14 cellular contexts compared by ENCODE assay signal in the genomic region with DNA sequence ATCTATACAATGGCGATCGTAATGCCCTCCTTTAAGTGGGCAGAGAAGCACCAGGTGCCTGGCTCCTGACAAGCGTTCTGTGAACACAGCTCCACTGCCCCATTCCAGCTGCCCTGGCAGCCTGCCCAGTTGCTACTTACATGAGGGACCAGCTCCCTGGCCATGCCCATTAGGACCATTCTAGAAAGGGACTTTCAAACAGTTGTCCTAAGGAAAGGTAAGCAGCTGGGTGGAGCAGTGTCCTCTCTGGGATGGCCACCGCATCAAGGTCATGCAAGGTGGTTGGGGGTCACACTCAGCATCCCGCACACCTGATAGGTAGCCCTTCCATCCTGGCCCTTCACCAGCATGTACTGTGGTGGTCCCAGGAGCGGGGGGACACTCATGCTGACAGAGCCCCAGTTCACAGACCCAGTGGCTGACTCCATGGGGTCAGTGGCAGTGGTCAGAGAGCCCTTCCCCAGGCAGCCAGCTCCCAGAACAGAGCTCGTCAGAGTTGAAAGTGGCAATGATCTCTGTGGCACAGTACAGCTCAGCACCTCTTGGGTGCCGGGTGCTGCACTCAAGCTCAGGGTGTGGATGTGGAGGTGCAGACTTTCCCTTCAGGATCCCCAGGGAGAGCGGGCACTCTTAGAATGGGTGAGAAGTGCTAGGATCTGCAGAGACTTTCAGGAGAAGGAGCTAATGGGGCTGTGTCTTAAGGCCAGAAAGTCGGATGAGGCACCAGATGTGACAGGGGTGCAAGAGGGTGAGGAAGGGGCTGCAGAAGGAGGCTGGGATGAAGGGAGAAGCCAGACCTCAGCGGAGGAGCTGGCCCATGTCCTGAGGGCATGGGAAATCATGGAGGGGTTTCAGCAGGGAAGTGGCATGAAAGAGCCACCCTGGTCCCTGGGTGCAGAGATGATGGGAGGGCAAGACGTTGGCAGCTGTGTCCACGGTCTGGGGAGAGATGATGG. TPM values are rescaled to one million over a fixed set of nuclear protein-coding genes. Genes with fewer than 3 reads are reported as not detected.
DNase-seq lines count a peak whose midpoint lies in the region; ATAC-seq and TF ChIP-seq lines count a peak whose summit lies in the region.
"Had no signal": no experiment of that assay in that cellular context is flagged by ENCODE, and none has a peak within 500 bp of the region (broad histone marks: within the 10 kb centered on the region; RNA-seq: fewer than 3 reads in every experiment).

No MANE protein-coding gene starts in this region.

- H3K36me3 Mint-ChIP-seq in natural killer cell treated with Interleukin-12 subunit alpha and Interleukin-12 subunit beta and Interleukin-15 and Interleukin-18, amount 100 ng/mL, for 72 hours, result no peaks in the 10 kb centered on the region
- H3K36me3 Mint-ChIP-seq in natural killer cell (no peaks in the 10 kb centered on the region), WTC11 (peaks cover 12% of the 10 kb centered on the region)
- no peaks in the 10 kb centered on the region for H3K36me3 Mint-ChIP-seq in activated naive CD8-positive, alpha-beta T cell treated with anti-CD3 and anti-CD28 coated beads, Interleukin-2, amount 50 U/mL, for 24 hours (ENCODE audit: low read depth)
- H3K36me3 Mint-ChIP-seq: stimulated activated effector memory CD8-positive, alpha-beta T cell treated with anti-CD3 and anti-CD28 coated beads, Interleukin-12 subunit alpha, Interleukin-12 subunit beta, amount 100 ng/mL, for 72 hours had no signal

- peaks cover 0 to 8% of the 10 kb centered on the region in 2 donors for H3K4me1 Mint-ChIP-seq in natural killer cell treated with Interleukin-12 subunit alpha and Interleukin-12 subunit beta and Interleukin-15 and Interleukin-18, amount 100 ng/mL, for 72 hours (ENCODE audit: low read depth in 2 of 2)
- H3K4me1 Mint-ChIP-seq in natural killer cell (peaks cover 0 to 5% of the 10 kb centered on the region in 2 donors), WTC11 (peaks cover 26% of the 10 kb centered on the region)
- H3K4me1 Mint-ChIP-seq in activated naive CD8-positive, alpha-beta T cell treated with anti-CD3 and anti-CD28 coated beads, Interleukin-2, amount 50 U/mL, for 24 hours, result peaks cover 13% of the 10 kb centered on the region

- CTCF ChIA-PET in WTC11 (lab: Charles Lee), result interaction anchor here (0.5 to 13.1 kb wide), 10 partner anchors 9 to 275 kb away, joined by 3 to 462 read pairs (median 4); partner anchors contain the start of genes ADIRF, MMRN2 and SNCG

- TF ChIP-seq CTCF in natural killer cell (IDR thresholded peaks at IDR 0.05) (no peak), WTC11 (IDR thresholded peaks at IDR 0.05) (no peak)

- POLR2A ChIA-PET in WTC11 (lab: Charles Lee), result interaction anchor here (1.0 to 2.1 kb wide), 3 partner anchors 8 to 14 kb away, joined by 3 to 5 read pairs (median 5); no protein-coding TSS in a partner anchor

- H3K27ac Mint-ChIP-seq in natural killer cell treated with Interleukin-12 subunit alpha and Interleukin-12 subunit beta and Interleukin-15 and Interleukin-18, amount 100 ng/mL, for 72 hours, result no peak overlapping the region
- no peak overlapping the region for H3K27ac Mint-ChIP-seq in natural killer cell
- H3K27ac Mint-ChIP-seq in WTC11, result no peak overlapping the region
- H3K27ac Mint-ChIP-seq in activated naive CD8-positive, alpha-beta T cell treated with anti-CD3 and anti-CD28 coated beads, Interleukin-2, amount 50 U/mL, for 24 hours, result no peak overlapping the region
- H3K27ac Mint-ChIP-seq: activated CD4-positive, alpha-beta T cell treated with anti-CD3 and anti-CD28 coated beads, Interleukin-2, amount 10 ng/mL, durations not matched to agents 7 days and 5 days; stimulated activated effector memory CD8-positive, alpha-beta T cell treated with anti-CD3 and anti-CD28 coated beads, Interleukin-12 subunit alpha, Interleukin-12 subunit beta, amount 100 ng/mL, for 72 hours had no signal

- ATAC-seq in natural killer cell treated with Interleukin-12 subunit alpha and Interleukin-12 subunit beta and Interleukin-15 and Interleukin-18, amount 100 ng/mL, for 72 hours, result peak in 1 of 2 donors; percentile 43
- ATAC-seq in natural killer cell (no peak), WTC11 (no peak), left lobe of liver (no peak), HG02938 (IDR thresholded peaks at IDR 0.05; ENCODE audit: unreplicated experiment) (no peak)
- no peak for ATAC-seq in activated naive CD8-positive, alpha-beta T cell treated with anti-CD3 and anti-CD28 coated beads, Interleukin-2, amount 50 U/mL, for 24 hours
- ATAC-seq: stimulated activated effector memory CD8-positive, alpha-beta T cell treated with anti-CD3 and anti-CD28 coated beads, Interleukin-12 subunit alpha, Interleukin-12 subunit beta, amount 100 ng/mL, for 72 hours had no signal

- peak; percentile 44 for DNase-seq in natural killer cell treated with Interleukin-12 subunit alpha and Interleukin-12 subunit beta and Interleukin-15 and Interleukin-18, amount 100 ng/mL, for 72 hours (ENCODE audit: low spot score)
- no peak for DNase-seq in natural killer cell
- peak; percentile 3 for DNase-seq in WTC11 (ENCODE audit: low spot score)
- peak; percentile 48 for DNase-seq in left lobe of liver (ENCODE audit: low spot score)
- no peak for DNase-seq in kidney glomerular epithelial cell (lab: John Stamatoyannopoulos, UW)
- no peak for DNase-seq in MV-4-11 (lab: John Stamatoyannopoulos, UW)
- no peak for DNase-seq in activated naive CD8-positive, alpha-beta T cell treated with anti-CD3 and anti-CD28 coated beads, Interleukin-2, amount 50 U/mL, for 24 hours
- DNase-seq: activated CD4-positive, alpha-beta T cell treated with anti-CD3 and anti-CD28 coated beads, Interleukin-2, amount 10 ng/mL, durations not matched to agents 7 days and 5 days; AML-193; GF-D8 had no signal

- no peak overlapping the region for H3K4me3 Mint-ChIP-seq in natural killer cell treated with Interleukin-12 subunit alpha and Interleukin-12 subunit beta and Interleukin-15 and Interleukin-18, amount 100 ng/mL, for 72 hours
- H3K4me3 Mint-ChIP-seq in natural killer cell, result no peak overlapping the region
- no peak overlapping the region for H3K4me3 Mint-ChIP-seq in WTC11
- H3K4me3 Mint-ChIP-seq in activated naive CD8-positive, alpha-beta T cell treated with anti-CD3 and anti-CD28 coated beads, Interleukin-2, amount 50 U/mL, for 24 hours, result no peak overlapping the region
- H3K4me3 Mint-ChIP-seq: activated CD4-positive, alpha-beta T cell treated with anti-CD3 and anti-CD28 coated beads, Interleukin-2, amount 10 ng/mL, durations not matched to agents 7 days and 5 days; stimulated activated effector memory CD8-positive, alpha-beta T cell treated with anti-CD3 and anti-CD28 coated beads, Interleukin-12 subunit alpha, Interleukin-12 subunit beta, amount 100 ng/mL, for 72 hours had no signal

- H3K9me3 Mint-ChIP-seq in natural killer cell treated with Interleukin-12 subunit alpha and Interleukin-12 subunit beta and Interleukin-15 and Interleukin-18, amount 100 ng/mL, for 72 hours, result no peaks in the 10 kb centered on the region
- H3K9me3 Mint-ChIP-seq in natural killer cell (no peaks in the 10 kb centered on the region), WTC11 (peaks cover 12% of the 10 kb centered on the region)
- H3K9me3 Mint-ChIP-seq in activated naive CD8-positive, alpha-beta T cell treated with anti-CD3 and anti-CD28 coated beads, Interleukin-2, amount 50 U/mL, for 24 hours, result no peaks in the 10 kb centered on the region
- H3K9me3 Mint-ChIP-seq: stimulated activated effector memory CD8-positive, alpha-beta T cell treated with anti-CD3 and anti-CD28 coated beads, Interleukin-12 subunit alpha, Interleukin-12 subunit beta, amount 100 ng/mL, for 72 hours had no signal

- intact Hi-C loops in natural killer cell (cut with micrococcal nuclease), result no loop called here

- peaks cover 0 to 5% of the 10 kb centered on the region in 2 donors for H3K27me3 Mint-ChIP-seq in natural killer cell treated with Interleukin-12 subunit alpha and Interleukin-12 subunit beta and Interleukin-15 and Interleukin-18, amount 100 ng/mL, for 72 hours
- H3K27me3 Mint-ChIP-seq in natural killer cell (ENCODE audit: low read depth in 2 of 2) (peaks cover 0 to 7% of the 10 kb centered on the region in 2 donors), WTC11 (ENCODE audit: low read depth) (no peaks in the 10 kb centered on the region; the same call in 1 of the 2 replicates)
- H3K27me3 Mint-ChIP-seq in activated naive CD8-positive, alpha-beta T cell treated with anti-CD3 and anti-CD28 coated beads, Interleukin-2, amount 50 U/mL, for 24 hours, result no peaks in the 10 kb centered on the region

TF ChIP-seq in WTC11, 78 proteins besides CTCF, POLR2A, EP300 and RAD21 (continues in another document):
- TF ChIP-seq GRHL2 (CRISPR knock-in tag; IDR thresholded peaks at IDR 0.05; ENCODE audit: insufficient replicate concordance, severe bottlenecking) (no peak), GTF2I (CRISPR knock-in tag; conservative IDR thresholded peaks at IDR 0.05) (no peak), ZNF232 (CRISPR knock-in tag; IDR thresholded peaks at IDR 0.05) (no peak), ZNF263 (CRISPR knock-in tag; IDR thresholded peaks at IDR 0.05; ENCODE audit: low read depth) (no peak)
- TF ChIP-seq, protein P1, sequence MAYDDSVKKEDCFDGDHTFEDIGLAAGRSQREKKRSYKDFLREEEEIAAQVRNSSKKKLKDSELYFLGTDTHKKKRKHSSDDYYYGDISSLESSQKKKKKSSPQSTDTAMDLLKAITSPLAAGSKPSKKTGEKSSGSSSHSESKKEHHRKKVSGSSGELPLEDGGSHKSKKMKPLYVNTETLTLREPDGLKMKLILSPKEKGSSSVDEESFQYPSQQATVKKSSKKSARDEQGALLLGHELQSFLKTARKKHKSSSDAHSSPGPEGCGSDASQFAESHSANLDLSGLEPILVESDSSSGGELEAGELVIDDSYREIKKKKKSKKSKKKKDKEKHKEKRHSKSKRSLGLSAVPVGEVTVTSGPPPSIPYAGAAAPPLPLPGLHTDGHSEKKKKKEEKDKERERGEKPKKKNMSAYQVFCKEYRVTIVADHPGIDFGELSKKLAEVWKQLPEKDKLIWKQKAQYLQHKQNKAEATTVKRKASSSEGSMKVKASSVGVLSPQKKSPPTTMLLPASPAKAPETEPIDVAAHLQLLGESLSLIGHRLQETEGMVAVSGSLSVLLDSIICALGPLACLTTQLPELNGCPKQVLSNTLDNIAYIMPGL (CRISPR knock-in tag; IDR thresholded peaks at IDR 0.05), result no peak

RNA-seq across cellular contexts. Expression of gene MMRN2, which starts 10.9 kb away (rescaled TPM):
- total RNA-seq in natural killer cell treated with Interleukin-12 subunit alpha and Interleukin-12 subunit beta and Interleukin-15 and Interleukin-18, amount 100 ng/mL, for 72 hours, result not detected
- total RNA-seq in natural killer cell (1 to 10 TPM in 1 of 3 donors, not detected in 2; 1.3 TPM), WTC11 (2021) (1.7 to 2.8 TPM (median 2.4 TPM) in 3 replicates), left lobe of liver (9.6 TPM)
- total RNA-seq: activated CD4-positive, alpha-beta T cell treated with anti-CD3 and anti-CD28 coated beads, Interleukin-2, amount 10 ng/mL, durations not matched to agents 7 days and 5 days had no signal

RNA-seq across cellular contexts. Expression of gene SNCG, which starts 11.9 kb away (rescaled TPM):
- not detected for total RNA-seq in natural killer cell treated with Interleukin-12 subunit alpha and Interleukin-12 subunit beta and Interleukin-15 and Interleukin-18, amount 100 ng/mL, for 72 hours
- not detected for total RNA-seq in natural killer cell
- total RNA-seq in WTC11 (2021), result 8.4 to 14.3 TPM (median 12.0 TPM) in 3 replicates
- total RNA-seq in left lobe of liver, result 2.0 TPM
- total RNA-seq: activated CD4-positive, alpha-beta T cell treated with anti-CD3 and anti-CD28 coated beads, Interleukin-2, amount 10 ng/mL, durations not matched to agents 7 days and 5 days had no signal

RNA-seq across cellular contexts. Expression of gene ADIRF, which starts 21.8 kb away (rescaled TPM):
- total RNA-seq in natural killer cell treated with Interleukin-12 subunit alpha and Interleukin-12 subunit beta and Interleukin-15 and Interleukin-18, amount 100 ng/mL, for 72 hours, result not detected
- total RNA-seq in natural killer cell (not detected), WTC11 (2021) (0.30 to 1.0 TPM (median 0.70 TPM) in 3 replicates), left lobe of liver (79.3 TPM)
- total RNA-seq: activated CD4-positive, alpha-beta T cell treated with anti-CD3 and anti-CD28 coated beads, Interleukin-2, amount 10 ng/mL, durations not matched to agents 7 days and 5 days; cardiac muscle cell; hepatocyte had no signal

Comparison
In these comparisons a context has a peak if more than half of its experiments do, and no peak if none do; other contexts are left out.
1. DNase-seq: peak in natural killer cell treated with Interleukin-12 subunit alpha and Interleukin-12 subunit beta and Interleukin-15 and Interleukin-18, amount 100 ng/mL, for 72 hours (single experiment), WTC11 (single experiment) and left lobe of liver (single experiment); none in natural killer cell (single experiment), kidney glomerular epithelial cell (single experiment), MV-4-11 (single experiment) and activated naive CD8-positive, alpha-beta T cell treated with anti-CD3 and anti-CD28 coated beads, Interleukin-2, amount 50 U/mL, for 24 hours (single experiment).
2. RNA of gene ADIRF, which starts 21.8 kb away (total RNA-seq): 79.3 TPM in left lobe of liver (single experiment); 0.30 to 1.0 TPM in WTC11, not detected in natural killer cell treated with Interleukin-12 subunit alpha and Interleukin-12 subunit beta and Interleukin-15 and Interleukin-18, amount 100 ng/mL, for 72 hours and not detected in natural killer cell; every median in the first group is over 10 times any median in the second.